In genomic region chr11:122807731-122808485, GRCh38 we compare ENCODE assay signal across 15 cellular contexts. TPM values are rescaled to one million over a fixed set of nuclear protein-coding genes. Genes with fewer than 3 reads are reported as not detected.
DNase-seq lines count a peak whose midpoint lies in the region; ATAC-seq and TF ChIP-seq lines count a peak whose summit lies in the region.
"Had no signal": no experiment of that assay in that cellular context is flagged by ENCODE, and none has a peak within 500 bp of the region (broad histone marks: within the 10 kb centered on the region; RNA-seq: fewer than 3 reads in every experiment).

No MANE protein-coding gene starts in this region.

- H3K4me1 Mint-ChIP-seq in activated CD8-positive, alpha-beta memory T cell treated with anti-CD3 and anti-CD28 coated beads, Interleukin-2, amount 10 ng/mL, durations not matched to agents 7 days and 5 days = peaks cover 43% of the 10 kb centered on the region
- peaks cover 65% of the 10 kb centered on the region for H3K4me1 Mint-ChIP-seq in activated CD8-positive, alpha-beta T cell treated with anti-CD3 and anti-CD28 coated beads, Interleukin-2, amount 10 ng/mL, durations not matched to agents 7 days and 5 days (ENCODE audit: low read depth)
- H3K4me1 Mint-ChIP-seq in stimulated activated naive CD8-positive, alpha-beta T cell treated with anti-CD3 and anti-CD28 coated beads, Interleukin-15, amount 100 ng/mL, for 72 hours = peaks cover 93% of the 10 kb centered on the region

- no peak overlapping the region for H3K4me3 Mint-ChIP-seq in activated CD8-positive, alpha-beta memory T cell treated with anti-CD3 and anti-CD28 coated beads, Interleukin-2, amount 10 ng/mL, durations not matched to agents 7 days and 5 days
- H3K4me3 Mint-ChIP-seq in activated CD8-positive, alpha-beta T cell treated with anti-CD3 and anti-CD28 coated beads, Interleukin-2, amount 10 ng/mL, durations not matched to agents 7 days and 5 days = no peak overlapping the region
- peak overlapping the region in 1 of 2 donors; percentile 57 for H3K4me3 Mint-ChIP-seq in stimulated activated naive CD8-positive, alpha-beta T cell treated with anti-CD3 and anti-CD28 coated beads, Interleukin-15, amount 100 ng/mL, for 72 hours

- ATAC-seq in activated CD8-positive, alpha-beta memory T cell treated with anti-CD3 and anti-CD28 coated beads, Interleukin-2, amount 10 ng/mL, durations not matched to agents 7 days and 5 days = no peak
- ATAC-seq in activated CD8-positive, alpha-beta T cell treated with anti-CD3 and anti-CD28 coated beads, Interleukin-2, amount 10 ng/mL, durations not matched to agents 7 days and 5 days = no peak
- peak; percentile 12 for ATAC-seq in stimulated activated naive CD8-positive, alpha-beta T cell treated with anti-CD3 and anti-CD28 coated beads, Interleukin-15, amount 100 ng/mL, for 72 hours
- ATAC-seq in GM21367 (IDR thresholded peaks at IDR 0.05; ENCODE audit: unreplicated experiment) = no peak
- no peak for ATAC-seq in activated CD4-positive, CD25-positive, alpha-beta regulatory T cell treated with anti-CD3 and anti-CD28 coated beads, Interleukin-2, amount 50 U/mL, for 24 hours

- no peaks in the 10 kb centered on the region for H3K27me3 Mint-ChIP-seq in activated CD8-positive, alpha-beta memory T cell treated with anti-CD3 and anti-CD28 coated beads, Interleukin-2, amount 10 ng/mL, durations not matched to agents 7 days and 5 days
- H3K27me3 Mint-ChIP-seq in activated CD8-positive, alpha-beta T cell treated with anti-CD3 and anti-CD28 coated beads, Interleukin-2, amount 10 ng/mL, durations not matched to agents 7 days and 5 days (ENCODE audit: low read depth) = no peaks in the 10 kb centered on the region
- no peaks in the 10 kb centered on the region for H3K27me3 Mint-ChIP-seq in stimulated activated naive CD8-positive, alpha-beta T cell treated with anti-CD3 and anti-CD28 coated beads, Interleukin-15, amount 100 ng/mL, for 72 hours

- H3K36me3 Mint-ChIP-seq in activated CD8-positive, alpha-beta memory T cell treated with anti-CD3 and anti-CD28 coated beads, Interleukin-2, amount 10 ng/mL, durations not matched to agents 7 days and 5 days = peaks cover 29% of the 10 kb centered on the region
- peaks cover 77% of the 10 kb centered on the region for H3K36me3 Mint-ChIP-seq in activated CD8-positive, alpha-beta T cell treated with anti-CD3 and anti-CD28 coated beads, Interleukin-2, amount 10 ng/mL, durations not matched to agents 7 days and 5 days (ENCODE audit: low read depth)

- CTCF ChIA-PET in activated CD8-positive, alpha-beta memory T cell treated with anti-CD3 and anti-CD28 coated beads, Interleukin-2, amount 10 ng/mL, durations not matched to agents 7 days and 5 days (lab: Charles Lee) = interaction anchor here (0.7 to 4.6 kb wide), 9 partner anchors 12 to 246 kb away, joined by 3 to 41 read pairs (median 5); no protein-coding TSS in a partner anchor
- CTCF ChIA-PET in activated CD8-positive, alpha-beta T cell treated with anti-CD3 and anti-CD28 coated beads, Interleukin-2, amount 10 ng/mL, durations not matched to agents 7 days and 5 days (lab: Charles Lee) = interaction anchor here (0.7 to 6.9 kb wide), 15 partner anchors 9 to 227 kb away, joined by 3 to 107 read pairs (median 4); partner anchors contain the start of gene CRTAM

- no peak overlapping the region for H3K4me3 ChIP-seq in lower leg skin (ENCODE audit: low read depth, poor library complexity, severe bottlenecking)
- H3K4me3 ChIP-seq: colonic mucosa, stomach had no signal

- H3K9me3 Mint-ChIP-seq in activated CD8-positive, alpha-beta memory T cell treated with anti-CD3 and anti-CD28 coated beads, Interleukin-2, amount 10 ng/mL, durations not matched to agents 7 days and 5 days (ENCODE audit: low read depth) = no peaks in the 10 kb centered on the region
- H3K9me3 Mint-ChIP-seq in activated CD8-positive, alpha-beta T cell treated with anti-CD3 and anti-CD28 coated beads, Interleukin-2, amount 10 ng/mL, durations not matched to agents 7 days and 5 days (ENCODE audit: insufficient read depth) = no peaks in the 10 kb centered on the region
- no peaks in the 10 kb centered on the region for H3K9me3 Mint-ChIP-seq in stimulated activated naive CD8-positive, alpha-beta T cell treated with anti-CD3 and anti-CD28 coated beads, Interleukin-15, amount 100 ng/mL, for 72 hours

- peak overlapping the region; percentile 65 for H3K27ac Mint-ChIP-seq in activated CD8-positive, alpha-beta memory T cell treated with anti-CD3 and anti-CD28 coated beads, Interleukin-2, amount 10 ng/mL, durations not matched to agents 7 days and 5 days
- peak overlapping the region; percentile 58 for H3K27ac Mint-ChIP-seq in activated CD8-positive, alpha-beta T cell treated with anti-CD3 and anti-CD28 coated beads, Interleukin-2, amount 10 ng/mL, durations not matched to agents 7 days and 5 days
- peak overlapping the region; percentile 12 to 73 for H3K27ac Mint-ChIP-seq in stimulated activated naive CD8-positive, alpha-beta T cell treated with anti-CD3 and anti-CD28 coated beads, Interleukin-15, amount 100 ng/mL, for 72 hours

- intact Hi-C loops in lower leg skin (cut with DNase I; ENCODE audit: low total_unique reads) = no loop called here

- TF ChIP-seq CTCF in lower leg skin (IDR thresholded peaks at IDR 0.05) = no peak

- POLR2A ChIA-PET in activated CD8-positive, alpha-beta T cell treated with anti-CD3 and anti-CD28 coated beads, Interleukin-2, amount 10 ng/mL, durations not matched to agents 7 days and 5 days (lab: Charles Lee) = interaction anchor here (1.4 to 1.8 kb wide), 2 partner anchors 31 to 45 kb away, joined by 4 to 7 read pairs; partner anchors contain the start of gene CRTAM

- TF ChIP-seq POLR2A in lower leg skin (IDR thresholded peaks at IDR 0.05) = no peak

- DNase-seq in activated CD8-positive, alpha-beta memory T cell treated with anti-CD3 and anti-CD28 coated beads, Interleukin-2, amount 10 ng/mL, durations not matched to agents 7 days and 5 days = no peak
- DNase-seq in activated CD8-positive, alpha-beta memory T cell treated with anti-CD3 and anti-CD28 coated beads, Interleukin-2, amount 50 U/mL, for 48 hours = no peak
- no peak for DNase-seq in activated CD8-positive, alpha-beta T cell treated with anti-CD3 and anti-CD28 coated beads, Interleukin-2, amount 10 ng/mL, durations not matched to agents 7 days and 5 days
- DNase-seq in iris pigment epithelial cell (ENCODE audit: low read depth) (peak; percentile 41), lower leg skin (ENCODE audit: low spot score in 2 of 2) (no peak)
- no peak for DNase-seq in stimulated activated naive CD8-positive, alpha-beta T cell treated with anti-CD3 and anti-CD28 coated beads, Interleukin-15, amount 100 ng/mL, for 72 hours
- DNase-seq: ACHN, activated T-cell treated with anti-CD3 and anti-CD28 coated beads for 4 hours, colonic mucosa, hypothalamus, NCI-H1092, stomach had no signal

- 83 to 84% methylated on average over 8 of the region's 8 CpGs for WGBS in lower leg skin, 2 donors

RNA-seq across cellular contexts. Expression of gene CRTAM, which starts 30.4 kb away (rescaled TPM):
- total RNA-seq in activated CD8-positive, alpha-beta memory T cell treated with anti-CD3 and anti-CD28 coated beads, Interleukin-2, amount 10 ng/mL, durations not matched to agents 7 days and 5 days = 10 to 100 TPM in 1 of 2 experiments, 1 to 10 TPM in 1; 8.1 to 15.3 TPM
- total RNA-seq in activated CD8-positive, alpha-beta T cell treated with anti-CD3 and anti-CD28 coated beads, Interleukin-2, amount 10 ng/mL, durations not matched to agents 7 days and 5 days = 1 to 10 TPM; 8.0 TPM
- total RNA-seq in lower leg skin = 1 to 10 TPM in 1 of 4 donors, under 1 TPM in 1, not detected in 2; 0.15 to 4.4 TPM
- total RNA-seq: colonic mucosa, H1 had no signal
